Comparison of ENCODE assay signal across 11 cellular contexts in genomic region chr9:114741521-114741920, GRCh38. TPM values are rescaled to one million over a fixed set of nuclear protein-coding genes. Genes with fewer than 3 reads are reported as not detected.
"Had no signal": no experiment of that assay in that cellular context is flagged by ENCODE, and none has a peak within 500 bp of the region (broad histone marks: within the 10 kb centered on the region; RNA-seq: fewer than 3 reads in every experiment).

No MANE protein-coding gene starts in this region.

RNA-seq across cellular contexts. Expression of gene TEX48, which starts 59.5 kb away (rescaled TPM):
- total RNA-seq: esophagus squamous epithelium, frontal cortex, glomerular endothelial cell, heart left ventricle, liver, lung microvascular endothelial cell, occipital lobe, prostate gland, renal cortical epithelial cell, suprapubic skin, thyroid gland had no signal
- polyA plus RNA-seq: heart left ventricle, liver had no signal
